9 cellular contexts compared by ENCODE assay signal in the genomic region with DNA sequence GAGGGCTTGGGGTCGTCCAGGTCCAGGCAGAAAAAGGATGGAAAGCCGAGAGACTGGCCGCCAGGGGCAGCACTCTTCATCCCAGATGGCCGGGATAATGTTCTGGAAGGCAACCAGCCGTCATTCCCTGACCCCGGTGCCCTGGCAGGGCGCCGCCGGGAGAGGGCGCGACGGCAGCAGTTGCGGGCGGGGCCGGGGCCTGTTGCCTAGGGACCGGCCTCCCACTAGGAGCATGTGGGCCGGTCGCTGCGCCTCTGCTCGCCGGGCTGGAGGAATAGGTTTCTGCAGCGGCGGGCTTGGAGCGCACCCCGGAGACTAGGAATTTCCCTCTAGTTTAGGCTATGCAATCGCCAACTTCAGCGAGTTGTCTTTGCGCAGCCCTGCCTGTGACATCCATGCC. TPM values are rescaled to one million over a fixed set of nuclear protein-coding genes. Genes with fewer than 3 reads are reported as not detected.
DNase-seq lines count a peak whose midpoint lies in the region; ATAC-seq and TF ChIP-seq lines count a peak whose summit lies in the region.
"Had no signal": no experiment of that assay in that cellular context is flagged by ENCODE, and none has a peak within 500 bp of the region (broad histone marks: within the 10 kb centered on the region; RNA-seq: fewer than 3 reads in every experiment).

No MANE protein-coding gene starts in this region.

- peak; percentile 17 to 65 for TF ChIP-seq CTCF in right atrium auricular region (IDR thresholded peaks at IDR 0.05)

- DNase-seq in GM03348 (ENCODE audit: low spot score) = peak; percentile 80
- DNase-seq in adipocyte (ENCODE audit: low read depth) = peak; percentile 59
- DNase-seq in right atrium auricular region (ENCODE audit: low spot score) = peak; percentile 76
- DNase-seq in renal cortical epithelial cell (ENCODE audit: low read depth) = peak; percentile 50
- DNase-seq in RPMI8226 = no peak
- no peak for DNase-seq in NCI-H446 (lab: John Stamatoyannopoulos, UW)
- DNase-seq in NCI-H1417 (lab: John Stamatoyannopoulos, UW) = no peak

- no peaks in the 10 kb centered on the region for H3K27me3 ChIP-seq in adipocyte (replicated peaks; ENCODE audit: control insufficient read depth, insufficient read depth, low read length)
- no peaks in the 10 kb centered on the region for H3K27me3 ChIP-seq in right atrium auricular region

- H3K4me1 Mint-ChIP-seq in stimulated activated memory B cell treated with anti-CD40 and anti-IgM and Interleukin-4, amounts not matched to agents 10 μg/mL and 1 μg/mL and 100 μg/mL, for 72 hours = no peaks in the 10 kb centered on the region

- no peak overlapping the region for H3K4me3 Mint-ChIP-seq in stimulated activated memory B cell treated with anti-CD40 and anti-IgM and Interleukin-4, amounts not matched to agents 10 μg/mL and 1 μg/mL and 100 μg/mL, for 72 hours

- H3K9me3 ChIP-seq in adipocyte (ENCODE audit: control insufficient read depth, low read length) (no peaks in the 10 kb centered on the region), right atrium auricular region (no peaks in the 10 kb centered on the region)

- H3K9ac ChIP-seq in adipocyte (ENCODE audit: low read length) = no peak overlapping the region

- H3K27me3 Mint-ChIP-seq in stimulated activated memory B cell treated with anti-CD40 and anti-IgM and Interleukin-4, amounts not matched to agents 10 μg/mL and 1 μg/mL and 100 μg/mL, for 72 hours = peaks cover 13% of the 10 kb centered on the region

- H3K27ac ChIP-seq in right atrium auricular region = no peak overlapping the region
- H3K27ac ChIP-seq: HL-60 had no signal

- H3K4me3 ChIP-seq in adipocyte (ENCODE audit: low read length) (peak overlapping the region; percentile 66), right atrium auricular region (no peak overlapping the region)

- no peaks in the 10 kb centered on the region for H3K36me3 ChIP-seq in adipocyte (ENCODE audit: control insufficient read depth, insufficient read depth, low read length, severe bottlenecking)
- no peaks in the 10 kb centered on the region for H3K36me3 ChIP-seq in right atrium auricular region

- ATAC-seq in stimulated activated memory B cell treated with anti-CD40 and anti-IgM and Interleukin-4, amounts not matched to agents 10 μg/mL and 1 μg/mL and 100 μg/mL, for 72 hours = no peak

- no peaks in the 10 kb centered on the region for H3K4me1 ChIP-seq in adipocyte (ENCODE audit: control insufficient read depth, insufficient read depth, low read length)
- H3K4me1 ChIP-seq in right atrium auricular region = peaks cover 0 to 9% of the 10 kb centered on the region in 2 donors

- no peak overlapping the region for H3K27ac Mint-ChIP-seq in stimulated activated memory B cell treated with anti-CD40 and anti-IgM and Interleukin-4, amounts not matched to agents 10 μg/mL and 1 μg/mL and 100 μg/mL, for 72 hours

- H3K36me3 Mint-ChIP-seq in stimulated activated memory B cell treated with anti-CD40 and anti-IgM and Interleukin-4, amounts not matched to agents 10 μg/mL and 1 μg/mL and 100 μg/mL, for 72 hours = no peaks in the 10 kb centered on the region

- H3K9me3 Mint-ChIP-seq in stimulated activated memory B cell treated with anti-CD40 and anti-IgM and Interleukin-4, amounts not matched to agents 10 μg/mL and 1 μg/mL and 100 μg/mL, for 72 hours = no peaks in the 10 kb centered on the region

RNA-seq across cellular contexts. Expression of a gene that starts 11.0 kb away (rescaled TPM):
- total RNA-seq in right atrium auricular region = not detected
- total RNA-seq in renal cortical epithelial cell = not detected in 2 replicates

Comparison
In these comparisons a context has a peak if more than half of its experiments do, and no peak if none do; other contexts are left out.
1. DNase-seq: peak in GM03348 (single experiment), adipocyte (single experiment), right atrium auricular region (single experiment) and renal cortical epithelial cell (single experiment); none in RPMI8226 (single experiment), NCI-H446 (0 of 2) and NCI-H1417 (0 of 3).